Comparison of ENCODE assay signal across 8 cellular contexts in genomic region chr2:20071397-20072383, GRCh38. TPM values are rescaled to one million over a fixed set of nuclear protein-coding genes. Genes with fewer than 3 reads are reported as not detected.
DNase-seq lines count a peak whose midpoint lies in the region; ATAC-seq, FAIRE-seq and TF ChIP-seq lines count a peak whose summit lies in the region.

No MANE protein-coding gene starts in this region.

- H3K4me1 ChIP-seq in subcutaneous abdominal adipose tissue (ENCODE audit: control insufficient read depth in 5 of 5, insufficient read depth in 5 of 5, low read length in 5 of 5): peaks cover 12 to 55% (median 37%) of the 10 kb centered on the region in 5 donors

- no peaks in the 10 kb centered on the region for H3K36me3 Mint-ChIP-seq in brain

- peak; percentile 64 for DNase-seq in HTR-8/SVneo (ENCODE audit: insufficient read length, low spot score)
- peak; percentile 60 for DNase-seq in iPS-NIHi11 (ENCODE audit: low spot score)
- no peak for DNase-seq in activated CD4-positive, alpha-beta T cell treated with anti-CD3 and anti-CD28 coated beads for 1 hour
- DNase-seq in Ammon's horn (ENCODE audit: low spot score): no peak
- DNase-seq in stimulated activated naive CD8-positive, alpha-beta T cell treated with anti-CD3 and anti-CD28 coated beads, Interleukin-15, Interleukin-2, amounts not matched to agents 100 U/mL and 50 U/mL, for 24 hours: no peak

- H3K4me1 Mint-ChIP-seq in brain: peaks cover 62% of the 10 kb centered on the region

- H3K4me3 Mint-ChIP-seq in brain: peak overlapping the region in 4 of 5 experiments; percentile 13 to 61 (median 54)

- ATAC-seq in HG03565 (IDR thresholded peaks at IDR 0.05; ENCODE audit: unreplicated experiment): no peak
- no peak for ATAC-seq in stimulated activated naive CD8-positive, alpha-beta T cell treated with anti-CD3 and anti-CD28 coated beads, Interleukin-15, Interleukin-2, amounts not matched to agents 100 U/mL and 50 U/mL, for 24 hours

- no peaks in the 10 kb centered on the region for H3K27me3 Mint-ChIP-seq in brain

- peak overlapping the region; percentile 22 to 95 (median 82) for H3K27ac Mint-ChIP-seq in brain

- H3K9ac ChIP-seq in subcutaneous abdominal adipose tissue (ENCODE audit: low read length in 5 of 5): peak overlapping the region; percentile 6 to 59 (median 17)

- H3K27me3 ChIP-seq in subcutaneous abdominal adipose tissue (ENCODE audit: control insufficient read depth in 5 of 5, insufficient read depth in 4 of 5, low read length in 5 of 5): peaks cover 0 to 3% (median 0%) of the 10 kb centered on the region in 5 donors

- peak overlapping the region in 2 of 5 donors; percentile 35 to 37 for H3K4me3 ChIP-seq in subcutaneous abdominal adipose tissue (ENCODE audit: low read depth in 1 of 5, low read length in 5 of 5)

- no peak for TF ChIP-seq CTCF in brain (conservative IDR thresholded peaks at IDR 0.05)

- peaks cover 0 to 12% (median 4%) of the 10 kb centered on the region in 5 experiments for H3K9me3 Mint-ChIP-seq in brain

- peak overlapping the region; percentile 98 for H3K27ac ChIP-seq in subcutaneous abdominal adipose tissue (ENCODE audit: low read depth, low read length)

- H3K9me3 ChIP-seq in subcutaneous abdominal adipose tissue (ENCODE audit: control insufficient read depth in 5 of 5, low read length in 5 of 5): peaks cover 0 to 3% (median 0%) of the 10 kb centered on the region in 5 donors

- no peaks in the 10 kb centered on the region for H3K36me3 ChIP-seq in subcutaneous abdominal adipose tissue (ENCODE audit: control insufficient read depth in 5 of 5, insufficient read depth in 5 of 5, low read length in 5 of 5)

- FAIRE-seq in HTR-8/SVneo (lab: Jason Lieb, UNC): peak; percentile 84

RNA-seq across cellular contexts. Expression of gene LAPTM4A, which starts 20.3 kb away (rescaled TPM):
- 256 TPM for polyA plus RNA-seq in brain (ENCODE audit: insufficient read depth, low read depth, low replicate concordance)

RNA-seq across cellular contexts. Expression of gene MATN3, which starts 59.2 kb away (rescaled TPM):
- polyA plus RNA-seq in brain (ENCODE audit: insufficient read depth, low read depth, low replicate concordance): 2.0 TPM

Comparison
In these comparisons a context has a peak if more than half of its experiments do, and no peak if none do; other contexts are left out.
1. DNase-seq: peak in HTR-8/SVneo (single experiment) and iPS-NIHi11 (single experiment); none in activated CD4-positive, alpha-beta T cell treated with anti-CD3 and anti-CD28 coated beads for 1 hour (single experiment), Ammon's horn (single experiment) and stimulated activated naive CD8-positive, alpha-beta T cell treated with anti-CD3 and anti-CD28 coated beads, Interleukin-15, Interleukin-2, amounts not matched to agents 100 U/mL and 50 U/mL, for 24 hours (single experiment).